In the genomic region with DNA sequence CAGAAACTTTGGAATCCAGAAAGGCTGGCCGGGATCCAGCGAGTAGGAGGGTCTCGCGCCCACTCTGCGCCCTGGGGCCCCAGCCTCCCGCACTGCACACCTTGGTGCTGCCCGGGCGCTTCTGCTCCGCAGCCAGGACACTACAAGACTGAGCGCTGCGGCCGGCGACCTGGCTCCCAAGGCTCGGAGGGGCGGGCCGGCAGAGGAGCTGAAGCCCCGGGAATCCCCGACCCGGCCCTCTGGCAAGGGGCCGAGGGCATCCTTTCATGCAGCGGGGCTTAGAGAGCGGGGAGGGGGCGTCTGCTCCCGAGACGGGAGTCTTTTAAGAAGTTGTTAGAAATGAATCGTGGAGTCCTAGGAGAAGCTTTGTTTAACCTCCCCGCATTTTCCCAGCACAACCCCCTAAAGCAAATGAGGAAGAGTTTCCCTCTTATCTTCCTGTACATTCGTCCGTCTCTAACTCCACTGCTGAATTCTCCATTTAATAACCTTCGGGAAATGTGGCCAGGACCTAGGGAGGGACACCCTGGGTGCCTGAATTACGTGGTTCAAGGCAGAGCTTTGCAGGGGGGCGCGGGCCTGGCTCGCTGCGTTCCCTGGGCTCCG, we compare ENCODE assay signal across 12 cellular contexts. TPM values are rescaled to one million over a fixed set of nuclear protein-coding genes. Genes with fewer than 3 reads are reported as not detected.
DNase-seq lines count a peak whose midpoint lies in the region; ATAC-seq and TF ChIP-seq lines count a peak whose summit lies in the region.
"Had no signal": no experiment of that assay in that cellular context is flagged by ENCODE, and none has a peak within 500 bp of the region (broad histone marks: within the 10 kb centered on the region; RNA-seq: fewer than 3 reads in every experiment).

No MANE protein-coding gene starts in this region.

- no peak overlapping the region for H3K4me3 Mint-ChIP-seq in HFFc6
- H3K4me3 Mint-ChIP-seq: immature natural killer cell had no signal

- peak overlapping the region; percentile 27 to 34 for H3K4me3 ChIP-seq in muscle layer of colon (ENCODE audit: low read depth in 1 of 2, low read length in 2 of 2)
- peak overlapping the region in 3 of 4 donors; percentile 8 to 54 (median 23) for H3K4me3 ChIP-seq in tibial nerve

- H3K27me3 ChIP-seq in muscle layer of colon (ENCODE audit: control insufficient read depth in 1 of 2, insufficient read depth in 2 of 2, low read length in 2 of 2) (peaks cover 3 to 33% of the 10 kb centered on the region in 2 donors), tibial nerve (peaks cover 0 to 47% of the 10 kb centered on the region in 2 donors)

- H3K27me3 Mint-ChIP-seq in HFFc6 (ENCODE audit: insufficient read depth): peaks cover 3% of the 10 kb centered on the region

- no peak overlapping the region for H3K9ac ChIP-seq in muscle layer of colon (ENCODE audit: low read length)

- H3K4me1 ChIP-seq in muscle layer of colon (ENCODE audit: insufficient read depth, low read length) (peaks cover 6% of the 10 kb centered on the region), tibial nerve (peaks cover 0 to 36% (median 5%) of the 10 kb centered on the region in 4 donors)

- peaks cover 45% of the 10 kb centered on the region for H3K9me3 Mint-ChIP-seq in HFFc6

- H3K9me3 ChIP-seq in muscle layer of colon (ENCODE audit: low read length) (no peaks in the 10 kb centered on the region), tibial nerve (no peaks in the 10 kb centered on the region)

- peak; percentile 21 for ATAC-seq in esophagus mucosa

- 0 to 4% methylated on average over 18 to 34 of the region's 36 CpGs for WGBS in tibial nerve, 2 donors

- DNase-seq in DMS79 treated with DMSO at 0.1 percent for 48 hours (lab: John Stamatoyannopoulos, UW) (peak; percentile 40), DMS79 (lab: John Stamatoyannopoulos, UW) (no peak), tibial nerve (ENCODE audit: low spot score in 2 of 2) (no peak), HFFc6 (no peak)
- no peak for DNase-seq in activated naive CD4-positive, alpha-beta T cell treated with Interleukin-2 at 50 U/mL for 16 hours
- no peak for DNase-seq in activated CD4-positive, CD25-positive, alpha-beta regulatory T cell treated with anti-CD3 and anti-CD28 coated beads, Interleukin-2, amount 50 U/mL, for 72 hours
- DNase-seq: 8988T, immature natural killer cell, NCI-H1417 treated with DMSO at 0.1 percent for 48 hours had no signal

- H3K36me3 ChIP-seq in muscle layer of colon (ENCODE audit: insufficient read depth, low read length) (no peaks in the 10 kb centered on the region), tibial nerve (no peaks in the 10 kb centered on the region)

- TF ChIP-seq EP300 in tibial nerve (IDR thresholded peaks at IDR 0.05): no peak

- no peak for TF ChIP-seq POLR2A in tibial nerve (IDR thresholded peaks at IDR 0.05)

- no peak overlapping the region for H3K27ac ChIP-seq in muscle layer of colon (ENCODE audit: low read depth, low read length)
- no peak overlapping the region for H3K27ac ChIP-seq in tibial nerve

- no peak for TF ChIP-seq CTCF in tibial nerve (IDR thresholded peaks at IDR 0.05)
- TF ChIP-seq CTCF in HFFc6 (IDR thresholded peaks at IDR 0.05): no peak

- H3K27ac Mint-ChIP-seq in HFFc6: no peak overlapping the region
- H3K27ac Mint-ChIP-seq: immature natural killer cell had no signal

- no peaks in the 10 kb centered on the region for H3K4me1 Mint-ChIP-seq in HFFc6 (ENCODE audit: low read depth)

- H3K36me3 Mint-ChIP-seq in HFFc6 (ENCODE audit: low read depth): peaks cover 7% of the 10 kb centered on the region

RNA-seq across cellular contexts. Expression of a gene that starts 1.1 kb away (rescaled TPM):
- total RNA-seq in esophagus mucosa (0.04 TPM), tibial nerve (under 1 TPM; under 0.01 to 0.20 (median under 0.01) TPM)
- not detected for total RNA-seq in HFFc6 (2021; fragmentation: NEBNext Ultra II Directional; extraction: Animal tissue kit (Norgen Biotek cat#: 25700))
- total RNA-seq: activated CD8-positive, alpha-beta memory T cell treated with anti-CD3 and anti-CD28 coated beads for 36 hours had no signal
